8 cellular contexts compared by ENCODE assay signal in the genomic region with DNA sequence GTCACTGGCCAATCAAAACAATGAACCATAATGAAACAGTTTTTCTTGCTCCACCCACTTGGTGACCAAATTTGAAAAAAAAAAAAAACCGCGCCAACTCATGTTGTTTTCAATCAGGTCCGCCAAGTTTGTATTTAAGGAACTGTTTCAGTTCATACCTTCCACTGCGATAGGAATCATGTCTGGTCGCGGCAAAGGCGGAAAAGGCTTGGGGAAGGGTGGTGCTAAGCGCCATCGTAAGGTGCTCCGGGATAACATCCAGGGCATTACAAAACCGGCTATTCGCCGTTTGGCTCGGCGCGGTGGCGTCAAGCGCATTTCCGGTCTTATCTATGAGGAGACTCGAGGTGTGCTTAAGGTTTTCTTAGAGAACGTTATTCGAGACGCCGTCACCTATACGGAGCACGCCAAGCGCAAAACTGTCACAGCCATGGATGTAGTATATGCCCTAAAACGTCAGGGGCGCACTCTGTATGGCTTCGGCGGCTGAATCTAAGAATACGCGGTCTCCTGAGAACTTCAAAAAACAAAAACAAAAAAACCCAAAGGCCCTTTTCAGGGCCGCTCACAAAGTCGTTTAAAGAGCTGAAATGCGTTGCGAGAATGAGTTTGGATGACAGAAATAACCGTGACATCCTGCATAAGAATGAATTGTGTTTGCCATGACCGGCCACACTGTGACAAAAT. TPM values are rescaled to one million over a fixed set of nuclear protein-coding genes. Genes with fewer than 3 reads are reported as not detected.
DNase-seq lines count a peak whose midpoint lies in the region; ATAC-seq, FAIRE-seq and TF ChIP-seq lines count a peak whose summit lies in the region.

No MANE protein-coding gene starts in this region.

- peak; percentile 98 for FAIRE-seq in kidney (lab: Jason Lieb, UNC)

- no peaks in the 10 kb centered on the region for H3K36me3 ChIP-seq in kidney (ENCODE audit: control insufficient read depth in 1 of 2, insufficient read depth in 2 of 2, low read length in 2 of 2)

- peak overlapping the region; percentile 63 to 78 for H3K9ac ChIP-seq in kidney (ENCODE audit: low read length in 2 of 2)

- POLR2A ChIA-PET in AG04449 (lab: Yijun Ruan, JAX) = interaction anchor here (0.6 to 2.6 kb wide), 14 partner anchors 12 to 1043 kb away, joined by 3 to 37 read pairs (median 4); a partner anchor contains a TSS

- CTCF ChIA-PET in AG04449 (lab: Yijun Ruan, JAX) = interaction anchor here (0.6 to 21.0 kb wide), 7 partner anchors 11 to 93 kb away, joined by 3 to 1301 read pairs (median 3); a partner anchor contains a TSS

- intact Hi-C loops in kidney (cut with DNase I) = no loop called here

- H3K4me3 ChIP-seq in AG04449 (ENCODE audit: low read depth, low read length) = peak overlapping the region; percentile 65
- peak overlapping the region; percentile 73 to 87 for H3K4me3 ChIP-seq in kidney (ENCODE audit: low read length in 2 of 2)

- DNase-seq in AG04449 (ENCODE audit: low read depth, low spot score) = peak; percentile 79
- DNase-seq in NCI-H345 treated with DMSO at 0.1 percent for 48 hours (lab: John Stamatoyannopoulos, UW; ENCODE audit: unreplicated experiment) = peak; percentile 87
- DNase-seq in activated CD4-positive, CD25-positive, alpha-beta regulatory T cell treated with anti-CD3 and anti-CD28 coated beads, Interleukin-2, amount 50 U/mL, for 72 hours = peak; percentile 86
- peak; percentile 83 to 98 for DNase-seq in cerebellar nuclear complex (lab: John Stamatoyannopoulos, UW)
- peak; percentile 96 for DNase-seq in kidney
- peak; percentile 87 for DNase-seq in stimulated activated CD4-positive, alpha-beta T cell treated with anti-CD3 and anti-CD28 coated beads, Interleukin-15, amount 100 ng/mL, for 24 hours

- H3K9me3 ChIP-seq in kidney (ENCODE audit: control insufficient read depth in 1 of 2, low read length in 2 of 2) = no peaks in the 10 kb centered on the region

- ATAC-seq in GM18873 (IDR thresholded peaks at IDR 0.05; ENCODE audit: low FRiP score, unreplicated experiment) = peak; percentile 82
- ATAC-seq in HG03135 (IDR thresholded peaks at IDR 0.05; ENCODE audit: unreplicated experiment) = peak; percentile 89

- peaks cover 3 to 5% of the 10 kb centered on the region in 2 donors for H3K4me1 ChIP-seq in kidney (ENCODE audit: control insufficient read depth in 1 of 2, insufficient read depth in 1 of 2, low read depth in 1 of 2, low read length in 2 of 2)

- TF ChIP-seq CTCF in AG04449 (IDR thresholded peaks at IDR 0.05; ENCODE audit: insufficient read depth, low read length, missing control alignments) (peak; percentile 41), kidney (IDR thresholded peaks at IDR 0.05; ENCODE audit: borderline replicate concordance, extremely low read depth, insufficient read depth) (no peak)

- peak overlapping the region; percentile 79 to 96 for H3K27ac ChIP-seq in kidney (ENCODE audit: low read depth in 2 of 2, low read length in 2 of 2)

RNA-seq across cellular contexts. Expression of gene HFE, which starts 16.7 kb away (rescaled TPM):
- total RNA-seq in kidney = 10.6 TPM
- polyA plus RNA-seq in kidney (ENCODE audit: insufficient read depth, low read depth, low replicate concordance) = 6.3 TPM

Comparison
In these comparisons a context has a peak if more than half of its experiments do, and no peak if none do; other contexts are left out.
1. Peak in every context shown above with its lines: DNase-seq, ATAC-seq, H3K4me3 ChIP-seq and H3K27ac ChIP-seq.